8 cellular contexts compared by ENCODE assay signal in the genomic region with DNA sequence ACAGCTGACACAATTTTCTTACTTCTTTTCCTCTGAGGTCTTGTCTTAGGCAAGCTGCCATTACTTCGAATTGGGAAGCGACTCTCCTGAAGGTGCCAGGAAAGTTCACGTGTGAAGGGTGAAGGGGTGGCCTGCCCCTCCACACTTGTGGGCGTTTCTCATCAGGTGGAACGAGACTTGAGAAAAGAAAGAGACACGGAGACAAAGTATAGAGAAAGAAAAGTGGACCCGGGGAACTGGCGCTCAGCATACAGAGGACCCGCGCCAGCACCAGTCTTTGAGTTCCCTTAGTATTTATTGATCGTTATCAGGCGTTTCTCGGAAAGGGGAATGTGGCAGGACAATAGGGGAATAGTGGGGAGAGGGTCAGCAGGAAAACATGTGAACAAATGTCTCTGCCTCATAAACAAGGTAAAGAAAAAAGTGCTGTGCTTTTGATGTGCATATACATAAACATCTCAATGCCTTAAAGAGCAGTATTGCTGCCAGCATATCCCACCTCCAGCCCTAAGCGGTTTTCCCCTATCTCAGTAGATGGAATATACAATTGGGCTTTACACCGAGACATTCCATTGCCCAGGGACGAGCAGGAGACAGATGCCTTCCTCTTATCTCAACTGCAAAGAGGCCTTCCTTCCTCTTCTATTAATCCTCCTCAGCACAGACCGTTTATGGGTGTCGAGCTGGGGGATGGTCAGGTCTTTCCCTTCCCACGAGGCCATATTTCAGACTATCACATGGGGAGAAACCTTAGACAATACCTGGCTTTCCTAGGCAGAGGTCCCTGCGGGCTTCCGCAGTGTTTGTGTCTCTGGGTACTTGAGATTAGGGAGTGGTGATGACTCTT.
DNase-seq lines count a peak whose midpoint lies in the region; ATAC-seq and TF ChIP-seq lines count a peak whose summit lies in the region.
"Not testable (repeated sequence)": the region's sequence is repeated elsewhere in the genome, so short reads cannot be mapped to it uniquely, and the experiment has no call there.

No MANE protein-coding gene starts in this region.

- H3K27me3 Mint-ChIP-seq in glutamatergic neuron (ENCODE audit: unreplicated experiment); nephron progenitor cell (ENCODE audit: low read depth, poor library complexity): not testable (repeated sequence)
- peaks cover 11% of the 10 kb centered on the region for H3K27me3 Mint-ChIP-seq in type B pancreatic cell

- H3K4me1 Mint-ChIP-seq in glutamatergic neuron (ENCODE audit: low read depth, unreplicated experiment): peaks cover 12% of the 10 kb centered on the region
- peaks cover 22% of the 10 kb centered on the region for H3K4me1 Mint-ChIP-seq in nephron progenitor cell
- H3K4me1 Mint-ChIP-seq in type B pancreatic cell (ENCODE audit: unreplicated experiment): peaks cover 20% of the 10 kb centered on the region

- 28% methylated on average over 16 of the region's 21 CpGs for WGBS in HUES64

- H3K27ac Mint-ChIP-seq in glutamatergic neuron (ENCODE audit: unreplicated experiment): not testable (repeated sequence)
- H3K27ac Mint-ChIP-seq in nephron progenitor cell: peak overlapping the region; percentile 73
- peak overlapping the region; percentile 83 for H3K27ac Mint-ChIP-seq in type B pancreatic cell

- H3K27ac ChIP-seq in HUES64 (ENCODE audit: low read depth, low read length) (peak overlapping the region; percentile 26; the same call in 1 of the 2 replicates), left lung (peak overlapping the region in 1 of 2 donors; percentile 0)

- DNase-seq in DMS79 treated with DMSO at 0.1 percent for 48 hours (lab: John Stamatoyannopoulos, UW): peak; percentile 2
- not testable (repeated sequence) for DNase-seq in NT2/D1 (ENCODE audit: low read depth, low spot score); adipocyte (ENCODE audit: low read depth); glutamatergic neuron; left lung; nephron progenitor cell; type B pancreatic cell (ENCODE audit: extremely low spot score, unreplicated experiment)

- H3K9me3 Mint-ChIP-seq in glutamatergic neuron (ENCODE audit: unreplicated experiment); nephron progenitor cell; type B pancreatic cell: not testable (repeated sequence)

- H3K9ac ChIP-seq in HUES64 (ENCODE audit: low read depth, low read length): peak overlapping the region; percentile 54
- H3K9ac ChIP-seq in NT2/D1 (ENCODE audit: insufficient read length, low read depth): peak overlapping the region; percentile 81
- H3K9ac ChIP-seq in adipocyte (ENCODE audit: low read length): not testable (repeated sequence)

- H3K36me3 ChIP-seq in HUES64 (ENCODE audit: insufficient read depth, low read length); NT2/D1 (ENCODE audit: insufficient read depth, insufficient read length, low read length); adipocyte (ENCODE audit: control insufficient read depth, insufficient read depth, low read length, severe bottlenecking); left lung: not testable (repeated sequence)

- intact Hi-C loops in left lung (cut with DNase I): not testable (repeated sequence)

- not testable (repeated sequence) for H3K9me3 ChIP-seq in HUES64 (ENCODE audit: insufficient read depth, low read depth, low read length); NT2/D1 (ENCODE audit: insufficient read depth, low read length); adipocyte (ENCODE audit: control insufficient read depth, low read length); left lung

- peaks cover 23% of the 10 kb centered on the region for H3K4me1 ChIP-seq in HUES64 (ENCODE audit: insufficient read depth, low read length)
- H3K4me1 ChIP-seq in NT2/D1 (ENCODE audit: insufficient read depth, insufficient read length); left lung: not testable (repeated sequence)
- H3K4me1 ChIP-seq in adipocyte (ENCODE audit: control insufficient read depth, insufficient read depth, low read length): peaks cover 12% of the 10 kb centered on the region

- H3K27me3 ChIP-seq in HUES64 (ENCODE audit: insufficient read depth, low read length); NT2/D1 (ENCODE audit: insufficient read depth, insufficient read length); adipocyte (replicated peaks; ENCODE audit: control insufficient read depth, insufficient read depth, low read length); left lung: not testable (repeated sequence)

- peak overlapping the region; percentile 25 for H3K4me3 Mint-ChIP-seq in glutamatergic neuron (ENCODE audit: unreplicated experiment)
- not testable (repeated sequence) for H3K4me3 Mint-ChIP-seq in nephron progenitor cell
- peak overlapping the region; percentile 67 for H3K4me3 Mint-ChIP-seq in type B pancreatic cell

- H3K36me3 Mint-ChIP-seq in glutamatergic neuron (ENCODE audit: unreplicated experiment); nephron progenitor cell (ENCODE audit: low read depth); type B pancreatic cell: not testable (repeated sequence)

- peak; percentile 41 for ATAC-seq in left lung

- H3K4me3 ChIP-seq in HUES64 (ENCODE audit: low read length) (peak overlapping the region; percentile 7), NT2/D1 (ENCODE audit: insufficient read length, low read depth) (peak overlapping the region; percentile 32), adipocyte (ENCODE audit: low read length) (peak overlapping the region; percentile 34)
- H3K4me3 ChIP-seq in left lung: not testable (repeated sequence)

- not testable (repeated sequence) for TF ChIP-seq CTCF in glutamatergic neuron (IDR thresholded peaks at IDR 0.05; ENCODE audit: partially characterized antibody, unreplicated experiment); left lung (IDR thresholded peaks at IDR 0.05); nephron progenitor cell (IDR thresholded peaks at IDR 0.05); type B pancreatic cell (conservative IDR thresholded peaks at IDR 0.05)
